In the genomic region with DNA sequence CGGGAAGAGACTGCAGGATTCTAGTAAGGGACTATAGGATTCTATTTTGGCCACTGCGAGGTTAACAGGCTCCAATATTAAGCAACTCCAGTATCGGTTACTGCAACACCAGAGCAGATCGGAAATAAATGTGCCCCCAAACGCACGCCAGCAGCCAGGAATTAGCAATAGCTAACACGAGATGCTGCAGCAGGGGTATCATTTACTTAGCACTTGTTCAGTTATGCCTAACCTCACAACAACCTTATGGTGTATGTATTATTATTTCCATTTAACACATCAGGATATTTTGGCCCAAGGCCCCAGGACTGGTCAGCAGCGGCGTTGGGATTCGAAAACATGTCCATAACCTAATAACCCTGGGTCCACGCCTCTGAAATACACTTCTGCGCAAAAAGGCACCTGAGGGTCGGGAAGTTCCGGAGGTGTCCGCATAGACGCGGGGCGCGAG, we compare ENCODE assay signal across 8 cellular contexts. TPM values are rescaled to one million over a fixed set of nuclear protein-coding genes. Genes with fewer than 3 reads are reported as not detected.
A peak's percentile ranks its signal among the peaks of the same experiment; 100 is the strongest.
DNase-seq lines count a peak whose midpoint lies in the region; ATAC-seq and TF ChIP-seq lines count a peak whose summit lies in the region.

No MANE protein-coding gene starts in this region.

- no peaks in the 10 kb centered on the region for H3K9me2 ChIP-seq in hepatocyte (replicated peaks; ENCODE audit: insufficient read depth)

- peaks cover 13% of the 10 kb centered on the region for H3K4me1 Mint-ChIP-seq in activated naive CD8-positive, alpha-beta T cell treated with anti-CD3 and anti-CD28 coated beads, Interleukin-2, amount 10 ng/mL, durations not matched to agents 7 days and 5 days

- peak overlapping the region; percentile 51 for H3K27ac Mint-ChIP-seq in activated naive CD8-positive, alpha-beta T cell treated with anti-CD3 and anti-CD28 coated beads, Interleukin-2, amount 10 ng/mL, durations not matched to agents 7 days and 5 days

- peaks cover 46% of the 10 kb centered on the region for H3K79me2 ChIP-seq in hepatocyte

- H3K27me3 ChIP-seq in hepatocyte (no peaks in the 10 kb centered on the region), sigmoid colon (no peaks in the 10 kb centered on the region)

- H2AFZ ChIP-seq in hepatocyte, result peak overlapping the region; percentile 49

- 2% methylated on average over 19 of the region's 19 CpGs for WGBS in hepatocyte (ENCODE audit: low lambda C conversion rate, missing lambda C conversion rate)
- 0 to 1% methylated on average over 19 of the region's 19 CpGs for WGBS in sigmoid colon, 2 donors

- no peaks in the 10 kb centered on the region for H3K36me3 Mint-ChIP-seq in activated naive CD8-positive, alpha-beta T cell treated with anti-CD3 and anti-CD28 coated beads, Interleukin-2, amount 10 ng/mL, durations not matched to agents 7 days and 5 days

- peak; percentile 3 for ATAC-seq in GM21529 (IDR thresholded peaks at IDR 0.05; ENCODE audit: unreplicated experiment)
- no peak for ATAC-seq in activated naive CD8-positive, alpha-beta T cell treated with anti-CD3 and anti-CD28 coated beads, Interleukin-2, amount 10 ng/mL, durations not matched to agents 7 days and 5 days (ENCODE audit: low read depth)

- H3K9me3 Mint-ChIP-seq in activated naive CD8-positive, alpha-beta T cell treated with anti-CD3 and anti-CD28 coated beads, Interleukin-2, amount 10 ng/mL, durations not matched to agents 7 days and 5 days, result no peaks in the 10 kb centered on the region

- H3K4me1 ChIP-seq in hepatocyte (ENCODE audit: insufficient read depth), result peaks cover 6% of the 10 kb centered on the region
- H3K4me1 ChIP-seq in sigmoid colon, result peaks cover 0 to 20% (median 17%) of the 10 kb centered on the region in 4 donors

- peak overlapping the region; percentile 81 for H3K4me2 ChIP-seq in hepatocyte

- H3K27ac ChIP-seq in hepatocyte (peak overlapping the region; percentile 98), sigmoid colon (peak overlapping the region; percentile 92 to 94 (median 94))

- H3K36me3 ChIP-seq in hepatocyte (replicated peaks; ENCODE audit: insufficient read depth, low read depth) (no peaks in the 10 kb centered on the region), sigmoid colon (no peaks in the 10 kb centered on the region)

- no peak for TF ChIP-seq CTCF in NB4 (IDR thresholded peaks at IDR 0.05; ENCODE audit: low read depth, low read length)
- TF ChIP-seq CTCF in hepatocyte (IDR thresholded peaks at IDR 0.05; ENCODE audit: poor library complexity), result no peak
- peak in 1 of 4 experiments; percentile 45 for TF ChIP-seq CTCF in sigmoid colon (IDR thresholded peaks at IDR 0.05)

- no peaks in the 10 kb centered on the region for H3K27me3 Mint-ChIP-seq in activated naive CD8-positive, alpha-beta T cell treated with anti-CD3 and anti-CD28 coated beads, Interleukin-2, amount 10 ng/mL, durations not matched to agents 7 days and 5 days

- H3K4me3 ChIP-seq in NB4 (ENCODE audit: low read depth, low read length) (peak overlapping the region; percentile 88), hepatocyte (peak overlapping the region; percentile 58), sigmoid colon (peak overlapping the region; percentile 94 to 100 (median 96))

- DNase-seq in DMS114 treated with DMSO at 0.1 percent for 48 hours (lab: John Stamatoyannopoulos, UW; ENCODE audit: unreplicated experiment) (peak; percentile 58), NB4 (ENCODE audit: low read depth) (peak; percentile 79), hepatocyte (ENCODE audit: low spot score) (no peak), sigmoid colon (no peak), NCI-H774 (lab: John Stamatoyannopoulos, UW) (no peak), NCI-H1092 (lab: John Stamatoyannopoulos, UW) (no peak)
- no peak for DNase-seq in activated naive CD8-positive, alpha-beta T cell treated with anti-CD3 and anti-CD28 coated beads, Interleukin-2, amount 10 ng/mL, durations not matched to agents 7 days and 5 days

- H3K4me3 Mint-ChIP-seq in activated naive CD8-positive, alpha-beta T cell treated with anti-CD3 and anti-CD28 coated beads, Interleukin-2, amount 10 ng/mL, durations not matched to agents 7 days and 5 days, result peak overlapping the region; percentile 80

- intact Hi-C loops in sigmoid colon (cut with DNase I), result loop anchor here (2.0 to 10.0 kb wide), 6 partner anchors 57 to 649 kb away; partner anchors contain the start of genes ARMC8, CEP70 and FAIM

- TF ChIP-seq POLR2A in NB4 (IDR thresholded peaks at IDR 0.05; ENCODE audit: extremely low read depth, insufficient read length), result no peak
- no peak for TF ChIP-seq POLR2A in sigmoid colon (IDR thresholded peaks at IDR 0.05)

- H4K20me1 ChIP-seq in hepatocyte (ENCODE audit: insufficient read depth, poor library complexity, severe bottlenecking), result peaks cover 7% of the 10 kb centered on the region

- POLR2A ChIA-PET in activated naive CD8-positive, alpha-beta T cell treated with anti-CD3 and anti-CD28 coated beads, Interleukin-2, amount 10 ng/mL, durations not matched to agents 7 days and 5 days (lab: Charles Lee), result interaction anchor here (0.8 to 1.3 kb wide), 2 partner anchors 10 to 53 kb away, joined by 3 read pairs; no protein-coding TSS in a partner anchor

- no peak for TF ChIP-seq EP300 in sigmoid colon (IDR thresholded peaks at IDR 0.05)

- H3K9me3 ChIP-seq in hepatocyte (ENCODE audit: low read depth) (no peaks in the 10 kb centered on the region), sigmoid colon (no peaks in the 10 kb centered on the region)

RNA-seq across cellular contexts. Expression of gene PIK3CB, which starts 0.8 kb away (rescaled TPM):
- 10 to 100 TPM; 14.3 to 17.6 TPM for total RNA-seq in activated naive CD8-positive, alpha-beta T cell treated with anti-CD3 and anti-CD28 coated beads, Interleukin-2, amount 10 ng/mL, durations not matched to agents 7 days and 5 days
- total RNA-seq in hepatocyte, result 21.3 and 23.0 TPM in 2 replicates
- polyA plus RNA-seq in hepatocyte, result 14.3 and 16.0 TPM in 2 replicates
- 10 to 100 TPM; 17.4 to 29.5 (median 22.2) TPM for total RNA-seq in sigmoid colon
- 10 to 100 TPM; 18.6 to 28.9 (median 22.0) TPM for polyA plus RNA-seq in sigmoid colon

Comparison
In these comparisons a context has a peak if more than half of its experiments do, and no peak if none do; other contexts are left out.
1. DNase-seq: peak in DMS114 treated with DMSO at 0.1 percent for 48 hours (single experiment) and NB4 (single experiment); none in activated naive CD8-positive, alpha-beta T cell treated with anti-CD3 and anti-CD28 coated beads, Interleukin-2, amount 10 ng/mL, durations not matched to agents 7 days and 5 days (single experiment), hepatocyte (single experiment), sigmoid colon (single experiment), NCI-H774 (single experiment) and NCI-H1092 (single experiment).
2. Peak in every context shown above with its lines, with median percentiles within 50 percentile points of each other: H3K4me3 ChIP-seq.